Comparison of ENCODE assay signal across 8 cellular contexts in genomic region chr4:113762061-113762850, GRCh38. TPM values are rescaled to one million over a fixed set of nuclear protein-coding genes. Genes with fewer than 3 reads are reported as not detected.
DNase-seq lines count a peak whose midpoint lies in the region; ATAC-seq and TF ChIP-seq lines count a peak whose summit lies in the region.

No MANE protein-coding gene starts in this region.

- H3K27ac Mint-ChIP-seq in IgD-negative memory B cell, result peak overlapping the region; percentile 91 to 100 (median 96)

- peak; percentile 57 for TF ChIP-seq POLR2A in erythroblast (IDR thresholded peaks at IDR 0.05; ENCODE audit: low read length)

- peaks cover 6 to 20% (median 14%) of the 10 kb centered on the region in 3 donors for H3K4me1 Mint-ChIP-seq in IgD-negative memory B cell
- peaks cover 38% of the 10 kb centered on the region for H3K4me1 Mint-ChIP-seq in activated T-cell treated with anti-CD3 and anti-CD28 coated beads, Interleukin-2, amount 50 U/mL, for 4 hours (ENCODE audit: low read depth)

- H3K36me3 ChIP-seq in PC-3 (ENCODE audit: low read depth, low read length), result no peaks in the 10 kb centered on the region

- peaks cover 30% of the 10 kb centered on the region for H3K79me2 ChIP-seq in PC-3 (ENCODE audit: low read length)

- no peak for TF ChIP-seq CTCF in PC-3 (conservative IDR thresholded peaks at IDR 0.05; ENCODE audit: low read depth, low read length)

- H3K9me3 Mint-ChIP-seq in IgD-negative memory B cell, result no peaks in the 10 kb centered on the region
- H3K9me3 Mint-ChIP-seq in activated T-cell treated with anti-CD3 and anti-CD28 coated beads, Interleukin-2, amount 50 U/mL, for 4 hours, result no peaks in the 10 kb centered on the region

- peaks cover 2% of the 10 kb centered on the region for H3K36me3 Mint-ChIP-seq in IgD-negative memory B cell
- H3K36me3 Mint-ChIP-seq in activated T-cell treated with anti-CD3 and anti-CD28 coated beads, Interleukin-2, amount 50 U/mL, for 4 hours (ENCODE audit: insufficient read depth), result peaks cover 20% of the 10 kb centered on the region

- no peaks in the 10 kb centered on the region for H4K20me1 ChIP-seq in PC-3 (ENCODE audit: low read length)

- H3K9me2 ChIP-seq in PC-3 (replicated peaks; ENCODE audit: low read length), result no peaks in the 10 kb centered on the region

- peak overlapping the region; percentile 95 for H3K9ac ChIP-seq in PC-3 (ENCODE audit: low read length)

- BruUV-seq in PC-3 (replicated peaks; lab: Mats Ljungman, UMichigan), result TSS peak; percentile 85

- H3K4me3 Mint-ChIP-seq in IgD-negative memory B cell, result peak overlapping the region; percentile 87 to 99 (median 96)
- peak overlapping the region; percentile 99 for H3K4me3 Mint-ChIP-seq in activated T-cell treated with anti-CD3 and anti-CD28 coated beads, Interleukin-2, amount 50 U/mL, for 4 hours

- H2AFZ ChIP-seq in PC-3 (ENCODE audit: low read length), result peak overlapping the region; percentile 77

- H3K4me3 ChIP-seq in PC-3 (ENCODE audit: low read length), result peak overlapping the region; percentile 91

- H3F3A ChIP-seq in PC-3 (ENCODE audit: low read length, unreplicated experiment), result no peaks in the 10 kb centered on the region

- peak overlapping the region; percentile 99 for H3K4me2 ChIP-seq in PC-3 (ENCODE audit: low read length)

- H3K27me3 Mint-ChIP-seq in IgD-negative memory B cell, result no peaks in the 10 kb centered on the region
- peaks cover 1% of the 10 kb centered on the region for H3K27me3 Mint-ChIP-seq in activated T-cell treated with anti-CD3 and anti-CD28 coated beads, Interleukin-2, amount 50 U/mL, for 4 hours (ENCODE audit: low read depth)

- no peaks in the 10 kb centered on the region for H3K9me3 ChIP-seq in PC-3 (ENCODE audit: low read length)

- H3K4me1 ChIP-seq in PC-3 (ENCODE audit: insufficient read depth, low read length), result peaks cover 16% of the 10 kb centered on the region

- peak; percentile 61 for ATAC-seq in GM21576 (IDR thresholded peaks at IDR 0.05; ENCODE audit: unreplicated experiment)
- ATAC-seq in PC-3, result peak; percentile 48
- peak; percentile 73 to 75 for ATAC-seq in activated T-cell treated with anti-CD3 and anti-CD28 coated beads, Interleukin-2, amount 50 U/mL, for 4 hours

- POLR2A ChIA-PET in PC-3 (lab: Charles Lee; ENCODE audit: unreplicated experiment), result no interaction called here

- DNase-seq in DMS153 treated with DMSO at 0.1 percent for 48 hours (lab: John Stamatoyannopoulos, UW; ENCODE audit: unreplicated experiment), result peak; percentile 97
- DNase-seq in PC-3, result peak; percentile 98
- DNase-seq in activated T-cell treated with anti-CD3 and anti-CD28 coated beads, Interleukin-2, amount 50 U/mL, for 4 hours, result peak; percentile 99
- DNase-seq in erythroblast (lab: John Stamatoyannopoulos, UW), result peak; percentile 98 to 99
- DNase-seq in mucosa of gallbladder (ENCODE audit: low spot score), result peak; percentile 100
- peak; percentile 98 for DNase-seq in stimulated activated CD8-positive, alpha-beta memory T cell treated with anti-CD3 and anti-CD28 coated beads, Interleukin-4, amount 100 ng/mL, for 24 hours (ENCODE audit: low read depth)

- H3K27ac ChIP-seq in PC-3 (ENCODE audit: low read length), result peak overlapping the region; percentile 98

- intact Hi-C loops in PC-3 (cut with micrococcal nuclease), result loop anchor here (1.0 to 5.0 kb wide), 7 partner anchors 215 to 620 kb away; no protein-coding TSS in a partner anchor

- no peaks in the 10 kb centered on the region for H3K27me3 ChIP-seq in PC-3 (ENCODE audit: low read length)

- CTCF ChIA-PET in PC-3 (lab: Charles Lee), result no interaction called here

RNA-seq across cellular contexts. Expression of gene CAMK2D, which starts 0.7 kb away (rescaled TPM):
- 14.2 TPM for polyA plus RNA-seq in IgD-negative memory B cell
- total RNA-seq in PC-3 (2014; rRNA removed) (14.3 and 15.4 TPM in 2 replicates), mucosa of gallbladder (61.0 TPM)
- 100 to 1,000 TPM; 124 to 136 (median 133) TPM for total RNA-seq in activated T-cell treated with anti-CD3 and anti-CD28 coated beads, Interleukin-2, amount 50 U/mL, for 4 hours

Comparison
In these comparisons a context has a peak if more than half of its experiments do, and no peak if none do; other contexts are left out.
1. Peak in every context shown above with its lines: DNase-seq, ATAC-seq, H3K4me3 ChIP-seq and H3K27ac ChIP-seq.